10 cellular contexts compared by ENCODE assay signal in genomic region chr3:98608029-98608428, GRCh38.
ATAC-seq and TF ChIP-seq lines count a peak whose summit lies in the region.
"Had no signal": no experiment of that assay in that cellular context is flagged by ENCODE, and none has a peak within 500 bp of the region (broad histone marks: within the 10 kb centered on the region; RNA-seq: fewer than 3 reads in every experiment).

No MANE protein-coding gene starts in this region.

- POLR2A ChIA-PET in HEK293 (lab: Yijun Ruan, JAX) = no interaction called here

- CTCF ChIA-PET in HEK293 (lab: Yijun Ruan, JAX) = no interaction called here

- no peak overlapping the region for H3K4me3 ChIP-seq in HEK293 (ENCODE audit: low read depth, low read length)
- H3K4me3 ChIP-seq: A549; BLaER1; BLaER1 treated with 17β-estradiol and CSF1 and Interleukin-3, amounts not matched to agents 10 nM and 100 nM had no signal

- no peaks in the 10 kb centered on the region for H3K36me3 ChIP-seq in HEK293 (ENCODE audit: control insufficient read depth in 2 of 2, insufficient read depth in 1 of 2, low read length in 2 of 2)
- H3K36me3 ChIP-seq: BE2C; BLaER1; BLaER1 treated with 17β-estradiol and CSF1 and Interleukin-3, amounts not matched to agents 10 nM and 100 nM had no signal

- TF ChIP-seq CTCF in HEK293 (tag by site-specific recombination; IDR thresholded peaks at IDR 0.05) = no peak

- no peak overlapping the region for H3K27ac ChIP-seq in HEK293 (ENCODE audit: extremely low read depth, low read depth, low read length)
- H3K27ac ChIP-seq: 22Rv1; A549; BLaER1; BLaER1 treated with 17β-estradiol and CSF1 and Interleukin-3, amounts not matched to agents 10 nM and 100 nM; C4-2B had no signal

- no peaks in the 10 kb centered on the region for H3K4me1 ChIP-seq in HEK293 (ENCODE audit: control insufficient read depth, insufficient read depth, low read length)
- H3K4me1 ChIP-seq: A549, BE2C, Caco-2 had no signal

- H3K9me3 ChIP-seq in HEK293 (ENCODE audit: control insufficient read depth, insufficient read depth, low read depth, low read length) = no peaks in the 10 kb centered on the region
- H3K9me3 ChIP-seq: A549, BE2C, Caco-2 had no signal

- no peak for ATAC-seq in HG02571 (IDR thresholded peaks at IDR 0.05; ENCODE audit: unreplicated experiment)
- ATAC-seq: A549; CD8-positive, alpha-beta T cell had no signal

TF ChIP-seq in HEK293, 187 proteins besides CTCF, POLR2A, EP300 and RAD21:
- TF ChIP-seq ZNF211 (tag by site-specific recombination; IDR thresholded peaks at IDR 0.05; ENCODE audit: low read depth) (peak; percentile 92), ZBTB20 (tag by site-specific recombination; IDR thresholded peaks at IDR 0.05) (no peak)
TF ChIP-seq in HEK293: peak in this region for 1.
